Comparison of ENCODE assay signal across 1 cellular context in genomic region chr2:36380624-36381481, GRCh38.
TF ChIP-seq lines count a peak whose summit lies in the region.

No MANE protein-coding gene starts in this region.

TF ChIP-seq in HepG2, 621 proteins besides CTCF, POLR2A, EP300 and RAD21 (continued from another document and continues in another):
- TF ChIP-seq MBD4 (IDR thresholded peaks at IDR 0.05; ENCODE audit: borderline replicate concordance, low read length) (peak; percentile 7; the same call in 1 of the 2 replicates), ATAD3A (CRISPR knock-in tag; IDR thresholded peaks at IDR 0.05) (no peak), MLX (CRISPR knock-in tag; IDR thresholded peaks at IDR 0.05) (peak; percentile 89), ZNF644 (CRISPR knock-in tag; IDR thresholded peaks at IDR 0.05; ENCODE audit: low read depth) (peak; percentile 87), ZNF713 (CRISPR knock-in tag; IDR thresholded peaks at IDR 0.05) (peak; percentile 81; the same call in 1 of the 2 replicates), SYNCRIP (IDR thresholded peaks at IDR 0.05; ENCODE audit: insufficient read depth, low read depth, low read length) (no peak), GLMP (CRISPR knock-in tag; IDR thresholded peaks at IDR 0.05; ENCODE audit: borderline replicate concordance) (no peak), ZNF546 (CRISPR knock-in tag; conservative IDR thresholded peaks at IDR 0.05) (no peak), FOXK1 (CRISPR knock-in tag; IDR thresholded peaks at IDR 0.05; ENCODE audit: borderline replicate concordance, low read depth) (peak; percentile 86), MIER2 (CRISPR knock-in tag; IDR thresholded peaks at IDR 0.05) (peak; percentile 81), KLF9 (CRISPR knock-in tag; IDR thresholded peaks at IDR 0.05; ENCODE audit: low read depth) (no peak), JUND (CRISPR knock-in tag; IDR thresholded peaks at IDR 0.05) (peak; percentile 65; the same call in 1 of the 2 replicates), SNAPC5 (CRISPR knock-in tag; IDR thresholded peaks at IDR 0.05; ENCODE audit: borderline replicate concordance) (no peak), ZFP91 (CRISPR knock-in tag; IDR thresholded peaks at IDR 0.05; ENCODE audit: borderline replicate concordance) (peak; percentile 97), USF2 (IDR thresholded peaks at IDR 0.05; ENCODE audit: low read depth, low read length) (no peak), USF2 (CRISPR knock-in tag; IDR thresholded peaks at IDR 0.05; ENCODE audit: borderline replicate concordance) (no peak; the same call in 1 of the 2 replicates), ZNF605 (CRISPR knock-in tag; IDR thresholded peaks at IDR 0.05) (no peak; the same call in 1 of the 2 replicates), ARNT2 (CRISPR knock-in tag; IDR thresholded peaks at IDR 0.05; ENCODE audit: low read depth) (0 out of 2 replicates have a peak, but pooled peaks have one; percentile 62), ZNF574 (CRISPR knock-in tag; IDR thresholded peaks at IDR 0.05) (peak; percentile 87), ATF3 (CRISPR knock-in tag; IDR thresholded peaks at IDR 0.05) (peak; percentile 71; the same call in 1 of the 2 replicates), ZSCAN20 (CRISPR knock-in tag; IDR thresholded peaks at IDR 0.05; ENCODE audit: borderline replicate concordance) (0 out of 2 replicates have a peak, but pooled peaks have one; percentile 56), ZNF572 (CRISPR knock-in tag; IDR thresholded peaks at IDR 0.05) (no peak), ATF4 (CRISPR knock-in tag; IDR thresholded peaks at IDR 0.05) (0 out of 4 replicates have a peak, but pooled peaks of 1 of the 2 experiments have one; percentile 57), ZNF720 (CRISPR knock-in tag; IDR thresholded peaks at IDR 0.05) (no peak), ATM (IDR thresholded peaks at IDR 0.05; ENCODE audit: borderline replicate concordance) (no peak), CREB1 (IDR thresholded peaks at IDR 0.05) (no peak), CREB1 (CRISPR knock-in tag; IDR thresholded peaks at IDR 0.05) (peak; percentile 63; the same call in 1 of the 2 replicates), MED1 (CRISPR knock-in tag; IDR thresholded peaks at IDR 0.05) (peak; percentile 97), MIXL1 (CRISPR knock-in tag; IDR thresholded peaks at IDR 0.05) (peak; percentile 85), TARDBP (CRISPR knock-in tag; IDR thresholded peaks at IDR 0.05) (peak; percentile 99), ZNF333 (CRISPR knock-in tag; IDR thresholded peaks at IDR 0.05; ENCODE audit: borderline replicate concordance) (peak; percentile 75; the same call in 1 of the 2 replicates), EED (CRISPR knock-in tag; IDR thresholded peaks at IDR 0.05) (peak; percentile 65), RFXAP (CRISPR knock-in tag; IDR thresholded peaks at IDR 0.05; ENCODE audit: borderline replicate concordance) (peak; percentile 93), ZNF646 (CRISPR knock-in tag; IDR thresholded peaks at IDR 0.05) (0 out of 2 replicates have a peak, but pooled peaks have one; percentile 24), ZNF703 (CRISPR knock-in tag; IDR thresholded peaks at IDR 0.05; ENCODE audit: borderline replicate concordance) (no peak; the same call in 1 of the 2 replicates), ZNF354B (CRISPR knock-in tag; IDR thresholded peaks at IDR 0.05) (0 out of 2 replicates have a peak, but pooled peaks have one; percentile 54), KDM6A (CRISPR knock-in tag; IDR thresholded peaks at IDR 0.05; ENCODE audit: low read depth) (peak; percentile 96), ZSCAN21 (CRISPR knock-in tag; IDR thresholded peaks at IDR 0.05; ENCODE audit: borderline replicate concordance) (peak; percentile 88; the same call in 1 of the 2 replicates), NKX3-1 (CRISPR knock-in tag; IDR thresholded peaks at IDR 0.05) (peak; percentile 61; the same call in 1 of the 2 replicates), TCF7L2 (IDR thresholded peaks at IDR 0.05; ENCODE audit: low read depth, low read length) (no peak), ZNF256 (CRISPR knock-in tag; conservative IDR thresholded peaks at IDR 0.05) (no peak), AGO2 (optimal IDR thresholded peaks at IDR 0.05; ENCODE audit: low read depth, low read length) (peak; percentile 82), ZBTB39 (CRISPR knock-in tag; IDR thresholded peaks at IDR 0.05) (peak; percentile 74; the same call in 1 of the 2 replicates), THAP7 (CRISPR knock-in tag; IDR thresholded peaks at IDR 0.05) (peak; percentile 94)
